In the genomic region with DNA sequence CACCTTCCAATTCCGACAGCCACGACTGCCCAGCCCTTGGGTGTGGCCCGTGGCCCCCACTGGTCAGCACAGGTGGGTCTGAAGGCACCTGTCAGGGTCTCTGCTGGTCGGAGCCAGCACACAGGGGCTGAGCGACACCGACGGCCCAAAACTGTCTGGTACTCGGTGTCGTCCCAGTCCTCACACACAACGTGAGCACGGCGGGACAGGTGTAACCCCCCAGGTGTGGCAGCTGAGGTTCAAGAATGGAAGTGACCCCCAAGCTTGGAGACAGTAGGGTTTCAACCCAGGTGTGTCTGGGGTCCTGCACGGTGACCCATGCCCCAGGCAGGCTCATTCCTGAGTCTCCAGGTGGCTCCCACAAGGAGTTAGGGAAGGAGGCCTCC, we compare ENCODE assay signal across 9 cellular contexts. TPM values are rescaled to one million over a fixed set of nuclear protein-coding genes. Genes with fewer than 3 reads are reported as not detected.
A peak's percentile ranks its signal among the peaks of the same experiment; 100 is the strongest.
DNase-seq lines count a peak whose midpoint lies in the region; ATAC-seq and TF ChIP-seq lines count a peak whose summit lies in the region.
"Had no signal": no experiment of that assay in that cellular context is flagged by ENCODE, and none has a peak within 500 bp of the region (broad histone marks: within the 10 kb centered on the region; RNA-seq: fewer than 3 reads in every experiment).

No MANE protein-coding gene starts in this region.

- H2AFZ ChIP-seq in MM.1S (ENCODE audit: low read length), result no peak overlapping the region

- no peaks in the 10 kb centered on the region for H3K27me3 Mint-ChIP-seq in nephron (ENCODE audit: low read depth)

- no peak overlapping the region for H3K27ac Mint-ChIP-seq in nephron

- ATAC-seq in HG03025 (IDR thresholded peaks at IDR 0.05; ENCODE audit: low FRiP score, unreplicated experiment) (no peak), HG02642 (IDR thresholded peaks at IDR 0.05; ENCODE audit: poor library complexity, unreplicated experiment) (no peak), GM21381 (IDR thresholded peaks at IDR 0.05; ENCODE audit: unreplicated experiment) (no peak)

- H3K9me2 ChIP-seq in MM.1S (replicated peaks; ENCODE audit: insufficient read depth, low read length), result no peaks in the 10 kb centered on the region

- POLR2A ChIA-PET in BJ (lab: Charles Lee), result no interaction called here

- H3K4me1 ChIP-seq in MM.1S (ENCODE audit: low read length), result no peaks in the 10 kb centered on the region

- H3K9me3 Mint-ChIP-seq in nephron, result no peaks in the 10 kb centered on the region

- CTCF ChIA-PET in BJ (lab: Yijun Ruan, JAX), result no interaction called here

- peaks cover 14% of the 10 kb centered on the region for H3K4me1 Mint-ChIP-seq in nephron

- H3K36me3 ChIP-seq in BJ (ENCODE audit: control insufficient read depth, insufficient read depth, low read length) (peaks cover 8% of the 10 kb centered on the region), MM.1S (replicated peaks; ENCODE audit: insufficient read depth, low read length) (no peaks in the 10 kb centered on the region)

- no peak for TF ChIP-seq CTCF in BJ (IDR thresholded peaks at IDR 0.05; ENCODE audit: insufficient read depth, low read depth, low read length)
- no peak for TF ChIP-seq CTCF in MM.1S (IDR thresholded peaks at IDR 0.05; ENCODE audit: low read length)
- no peak for TF ChIP-seq CTCF in nephron (IDR thresholded peaks at IDR 0.05; ENCODE audit: unreplicated experiment in 3 of 3)

- H3K4me3 ChIP-seq in BJ (ENCODE audit: low read depth, low read length) (peak overlapping the region; percentile 96), MM.1S (ENCODE audit: low read length) (no peak overlapping the region)

- no peak overlapping the region for H3K27ac ChIP-seq in MM.1S (ENCODE audit: low read length)

- peak overlapping the region; percentile 52 for H3K4me2 ChIP-seq in MM.1S (ENCODE audit: low read depth, low read length)

- H3K36me3 Mint-ChIP-seq in nephron (ENCODE audit: low read depth), result peaks cover 8% of the 10 kb centered on the region

- H3K27me3 ChIP-seq in BJ (ENCODE audit: control insufficient read depth, insufficient read depth, low read length) (no peaks in the 10 kb centered on the region), MM.1S (replicated peaks; ENCODE audit: insufficient read depth, low read length) (no peaks in the 10 kb centered on the region)

- DNase-seq in BJ (ENCODE audit: low read depth), result no peak
- no peak for DNase-seq in MM.1S
- peak; percentile 4 for DNase-seq in effector CD8-positive, alpha-beta T cell (lab: John Stamatoyannopoulos, UW)
- no peak for DNase-seq in dermis blood vessel endothelial cell

- H3K4me3 Mint-ChIP-seq in nephron, result peak overlapping the region; percentile 85 to 90 (median 89)

- H3K79me2 ChIP-seq in MM.1S (ENCODE audit: low read length), result peaks cover 16% of the 10 kb centered on the region

- no peaks in the 10 kb centered on the region for H3F3A ChIP-seq in MM.1S (ENCODE audit: insufficient read depth, low read length)

- no peak overlapping the region for H3K9ac ChIP-seq in MM.1S (ENCODE audit: low read length)

- H4K20me1 ChIP-seq in MM.1S (ENCODE audit: insufficient read depth, low read length), result no peaks in the 10 kb centered on the region

- H3K9me3 ChIP-seq in MM.1S (replicated peaks; ENCODE audit: insufficient read depth, low read length), result no peaks in the 10 kb centered on the region

RNA-seq across cellular contexts. Expression of a gene that starts 1.0 kb away (rescaled TPM):
- 6.3 and 9.7 TPM in 2 replicates for polyA plus RNA-seq in BJ (2011; rRNA removed)
- 3.5 and 5.0 TPM in 2 replicates for polyA minus RNA-seq in BJ (2011; rRNA and poly(A)+ RNA removed)
- total RNA-seq in dermis blood vessel endothelial cell, result 25.0 and 26.3 TPM in 2 replicates

RNA-seq across cellular contexts. Expression of a gene that starts 1.2 kb away (rescaled TPM):
- polyA plus RNA-seq in BJ (2011; rRNA removed), result 84.8 and 116 TPM in 2 replicates
- polyA minus RNA-seq in BJ (2011; rRNA and poly(A)+ RNA removed), result 28.9 and 47.4 TPM in 2 replicates
- total RNA-seq in dermis blood vessel endothelial cell, result 31.6 and 46.6 TPM in 2 replicates

RNA-seq across cellular contexts. Expression of a gene that starts 10.7 kb away (rescaled TPM):
- polyA plus RNA-seq in BJ (2011; rRNA removed), result not detected in 2 replicates
- not detected in 2 replicates for polyA minus RNA-seq in BJ (2011; rRNA and poly(A)+ RNA removed)
- not detected in 2 replicates for total RNA-seq in dermis blood vessel endothelial cell
- total RNA-seq: glomerular endothelial cell had no signal

RNA-seq across cellular contexts. Expression of a gene that starts 44.0 kb away (rescaled TPM):
- 102 and 152 TPM in 2 replicates for polyA plus RNA-seq in BJ (2011; rRNA removed)
- 19.5 and 41.9 TPM in 2 replicates for polyA minus RNA-seq in BJ (2011; rRNA and poly(A)+ RNA removed)
- total RNA-seq in dermis blood vessel endothelial cell, result 100 and 138 TPM in 2 replicates

RNA-seq across cellular contexts. Expression of a gene that starts 52.1 kb away (rescaled TPM):
- 2.2 and 2.4 TPM in 2 replicates for polyA plus RNA-seq in BJ (2011; rRNA removed)
- 4.2 and 4.3 TPM in 2 replicates for polyA minus RNA-seq in BJ (2011; rRNA and poly(A)+ RNA removed)
- total RNA-seq in dermis blood vessel endothelial cell, result 5.8 and 22.2 TPM in 2 replicates
